Comparison of ENCODE assay signal across 8 cellular contexts in genomic region chr2:8684421-8684884, GRCh38. TPM values are rescaled to one million over a fixed set of nuclear protein-coding genes. Genes with fewer than 3 reads are reported as not detected.
DNase-seq lines count a peak whose midpoint lies in the region; ATAC-seq and TF ChIP-seq lines count a peak whose summit lies in the region.

No MANE protein-coding gene starts in this region.

- H3K4me1 Mint-ChIP-seq in Calu3 (ENCODE audit: low read depth, unreplicated experiment) = peaks cover 21% of the 10 kb centered on the region
- peaks cover 23% of the 10 kb centered on the region for H3K4me1 Mint-ChIP-seq in activated CD4-positive, alpha-beta memory T cell treated with anti-CD3 and anti-CD28 coated beads for 36 hours (ENCODE audit: low read depth)

- intact Hi-C loops in Calu3 (cut with micrococcal nuclease; ENCODE audit: unreplicated experiment) = loop anchor here (2.0 to 10.0 kb wide), 4 partner anchors 142 to 1570 kb away; no protein-coding TSS in a partner anchor
- intact Hi-C loops in activated CD4-positive, alpha-beta memory T cell treated with anti-CD3 and anti-CD28 coated beads for 36 hours (cut with micrococcal nuclease) = loop anchor here (1.0 to 10.0 kb wide), 7 partner anchors 350 to 1110 kb away; no protein-coding TSS in a partner anchor

- no peaks in the 10 kb centered on the region for H3K9me3 Mint-ChIP-seq in Calu3 (ENCODE audit: low read depth, unreplicated experiment)
- H3K9me3 Mint-ChIP-seq in activated CD4-positive, alpha-beta memory T cell treated with anti-CD3 and anti-CD28 coated beads for 36 hours = no peaks in the 10 kb centered on the region

- TF ChIP-seq CTCF in Calu3 (IDR thresholded peaks at IDR 0.05; ENCODE audit: unreplicated experiment) (no peak), omental fat pad (IDR thresholded peaks at IDR 0.05) (no peak)

- peaks cover 0 to 2% of the 10 kb centered on the region in 2 donors for H3K4me1 ChIP-seq in esophagus (ENCODE audit: control insufficient read depth in 2 of 2, insufficient read depth in 2 of 2, low read length in 1 of 2)

- BruUV-seq in Calu3 (replicated peaks; lab: Mats Ljungman, UMichigan) = no TSS peak

- POLR2A ChIA-PET in activated CD4-positive, alpha-beta memory T cell treated with anti-CD3 and anti-CD28 coated beads for 36 hours (lab: Charles Lee) = interaction anchor here (0.7 to 1.8 kb wide), 18 partner anchors 76 to 1234 kb away, joined by 3 to 33 read pairs (median 4); no protein-coding TSS in a partner anchor

- no peak for DNase-seq in Calu3
- peak; percentile 26 to 54 for DNase-seq in Kasumi-1 (lab: John Stamatoyannopoulos, UW)
- peak; percentile 72 for DNase-seq in activated CD4-positive, alpha-beta memory T cell treated with anti-CD3 and anti-CD28 coated beads for 36 hours
- no peak for DNase-seq in omental fat pad (ENCODE audit: low spot score)

- CTCF ChIA-PET in Calu3 (lab: Charles Lee) = interaction anchor here (0.6 to 1.6 kb wide), 3 partner anchors 135 to 1836 kb away, joined by 3 to 8 read pairs (median 4); no protein-coding TSS in a partner anchor
- CTCF ChIA-PET in activated CD4-positive, alpha-beta memory T cell treated with anti-CD3 and anti-CD28 coated beads for 36 hours (lab: Charles Lee) = interaction anchor here (0.6 to 1.2 kb wide), 5 partner anchors 136 to 1258 kb away, joined by 3 to 7 read pairs (median 3); no protein-coding TSS in a partner anchor

- peaks cover 56% of the 10 kb centered on the region for H3K36me3 Mint-ChIP-seq in Calu3 (ENCODE audit: insufficient read depth, unreplicated experiment)
- H3K36me3 Mint-ChIP-seq in activated CD4-positive, alpha-beta memory T cell treated with anti-CD3 and anti-CD28 coated beads for 36 hours = peaks cover 28% of the 10 kb centered on the region

- peak overlapping the region; percentile 51 to 79 for H3K27ac ChIP-seq in esophagus (ENCODE audit: low read depth in 2 of 2, low read length in 1 of 2)

- no peaks in the 10 kb centered on the region for H3K27me3 Mint-ChIP-seq in Calu3 (ENCODE audit: unreplicated experiment)
- peaks cover 5% of the 10 kb centered on the region for H3K27me3 Mint-ChIP-seq in activated CD4-positive, alpha-beta memory T cell treated with anti-CD3 and anti-CD28 coated beads for 36 hours

- peak overlapping the region; percentile 54 to 66 for H3K4me3 ChIP-seq in esophagus (ENCODE audit: low read depth in 1 of 2, low read length in 2 of 2)

- H3K36me3 ChIP-seq in esophagus (ENCODE audit: control insufficient read depth in 2 of 2, insufficient read depth in 2 of 2, low read length in 1 of 2) = no peaks in the 10 kb centered on the region

- H3K4me3 Mint-ChIP-seq in Calu3 (ENCODE audit: low read depth, unreplicated experiment) = peak overlapping the region; percentile 98
- peak overlapping the region; percentile 98 for H3K4me3 Mint-ChIP-seq in activated CD4-positive, alpha-beta memory T cell treated with anti-CD3 and anti-CD28 coated beads for 36 hours

- ATAC-seq in omental fat pad (ENCODE audit: low FRiP score) (peak; percentile 3), GM19023 (IDR thresholded peaks at IDR 0.05; ENCODE audit: unreplicated experiment) (no peak), GM19395 (IDR thresholded peaks at IDR 0.05; ENCODE audit: unreplicated experiment) (no peak), HG02981 (IDR thresholded peaks at IDR 0.05; ENCODE audit: unreplicated experiment) (no peak)

- WGBS in esophagus, 2 donors = 16 to 22% methylated on average over 4 to 5 of the region's 5 CpGs

- H3K27me3 ChIP-seq in esophagus (ENCODE audit: control insufficient read depth in 1 of 2, insufficient read depth in 2 of 2, low read length in 2 of 2) = no peaks in the 10 kb centered on the region

- H3K27ac Mint-ChIP-seq in Calu3 (ENCODE audit: unreplicated experiment) = peak overlapping the region; percentile 92
- peak overlapping the region; percentile 90 for H3K27ac Mint-ChIP-seq in activated CD4-positive, alpha-beta memory T cell treated with anti-CD3 and anti-CD28 coated beads for 36 hours

- H3K9me3 ChIP-seq in esophagus (ENCODE audit: control insufficient read depth in 2 of 2, insufficient read depth in 1 of 2, low read depth in 1 of 2, low read length in 1 of 2) = no peaks in the 10 kb centered on the region

RNA-seq across cellular contexts. Expression of gene ID2, which starts 2.6 kb away (rescaled TPM):
- total RNA-seq in Calu3 (2022) (77.8 and 92.5 TPM in 2 replicates), omental fat pad (100 to 1,000 TPM; 165 to 949 (median 312) TPM)
- total RNA-seq in activated CD4-positive, alpha-beta memory T cell treated with anti-CD3 and anti-CD28 coated beads for 36 hours = 100 to 1,000 TPM; 182 to 193 TPM
- 10 to 100 TPM; 12.7 to 23.1 TPM for polyA plus RNA-seq in esophagus

Comparison
In these comparisons a context has a peak if more than half of its experiments do, and no peak if none do; other contexts are left out.
1. DNase-seq: peak in Kasumi-1 (2 of 2) and activated CD4-positive, alpha-beta memory T cell treated with anti-CD3 and anti-CD28 coated beads for 36 hours (single experiment); none in Calu3 (single experiment) and omental fat pad (single experiment).